1 cellular context compared by ENCODE assay signal in genomic region chr10:71622656-71623055, GRCh38.
TF ChIP-seq lines count a peak whose summit lies in the region.

No MANE protein-coding gene starts in this region.

TF ChIP-seq in H1, 55 proteins besides CTCF, POLR2A, EP300 and RAD21:
- TF ChIP-seq SRF (IDR thresholded peaks at IDR 0.05; ENCODE audit: low read depth, low read length) (no peak), SAP30 (IDR thresholded peaks at IDR 0.05; ENCODE audit: insufficient read depth, insufficient replicate concordance, low read length) (no peak), GTF2F1 (IDR thresholded peaks at IDR 0.05; ENCODE audit: borderline replicate concordance, low read depth, low read length) (no peak), CHD1 (IDR thresholded peaks at IDR 0.05; ENCODE audit: low read depth, low read length) (no peak), TEAD4 (IDR thresholded peaks at IDR 0.05; ENCODE audit: low read depth, low read length) (no peak), TBP (IDR thresholded peaks at IDR 0.05; ENCODE audit: low read depth, low read length) (no peak), YY1 (IDR thresholded peaks at IDR 0.05; ENCODE audit: low read depth, low read length) (no peak), POLR2AphosphoS5 (IDR thresholded peaks at IDR 0.05; ENCODE audit: low read depth, low read length) (no peak), BCL11A (IDR thresholded peaks at IDR 0.05; ENCODE audit: low read depth in 2 of 2, low read length in 2 of 2) (no peak), SIX5 (IDR thresholded peaks at IDR 0.05; ENCODE audit: low read depth, low read length) (no peak), TCF12 (IDR thresholded peaks at IDR 0.05; ENCODE audit: low read depth, low read length) (no peak), SIN3A (conservative IDR thresholded peaks at IDR 0.05 in 1 of 2, IDR thresholded peaks at IDR 0.05 in 1 of 2; ENCODE audit: low read depth in 1 of 2, low read length in 2 of 2) (no peak), CREB1 (IDR thresholded peaks at IDR 0.05) (no peak), CBX8 (IDR thresholded peaks at IDR 0.05; ENCODE audit: borderline replicate concordance, low read depth, low read length) (no peak), BACH1 (IDR thresholded peaks at IDR 0.05; ENCODE audit: low read length) (no peak), BRCA1 (IDR thresholded peaks at IDR 0.05; ENCODE audit: low read depth, low read length) (no peak), CBX5 (IDR thresholded peaks at IDR 0.05; ENCODE audit: low read depth, low read length) (no peak)
- TF ChIP-seq, protein P1, sequence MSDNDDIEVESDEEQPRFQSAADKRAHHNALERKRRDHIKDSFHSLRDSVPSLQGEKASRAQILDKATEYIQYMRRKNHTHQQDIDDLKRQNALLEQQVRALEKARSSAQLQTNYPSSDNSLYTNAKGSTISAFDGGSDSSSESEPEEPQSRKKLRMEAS (IDR thresholded peaks at IDR 0.05), result no peak
- TF ChIP-seq, protein P2, sequence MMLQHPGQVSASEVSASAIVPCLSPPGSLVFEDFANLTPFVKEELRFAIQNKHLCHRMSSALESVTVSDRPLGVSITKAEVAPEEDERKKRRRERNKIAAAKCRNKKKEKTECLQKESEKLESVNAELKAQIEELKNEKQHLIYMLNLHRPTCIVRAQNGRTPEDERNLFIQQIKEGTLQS (IDR thresholded peaks at IDR 0.05; ENCODE audit: insufficient read depth, low read depth, low read length), result no peak
